In the genomic region with DNA sequence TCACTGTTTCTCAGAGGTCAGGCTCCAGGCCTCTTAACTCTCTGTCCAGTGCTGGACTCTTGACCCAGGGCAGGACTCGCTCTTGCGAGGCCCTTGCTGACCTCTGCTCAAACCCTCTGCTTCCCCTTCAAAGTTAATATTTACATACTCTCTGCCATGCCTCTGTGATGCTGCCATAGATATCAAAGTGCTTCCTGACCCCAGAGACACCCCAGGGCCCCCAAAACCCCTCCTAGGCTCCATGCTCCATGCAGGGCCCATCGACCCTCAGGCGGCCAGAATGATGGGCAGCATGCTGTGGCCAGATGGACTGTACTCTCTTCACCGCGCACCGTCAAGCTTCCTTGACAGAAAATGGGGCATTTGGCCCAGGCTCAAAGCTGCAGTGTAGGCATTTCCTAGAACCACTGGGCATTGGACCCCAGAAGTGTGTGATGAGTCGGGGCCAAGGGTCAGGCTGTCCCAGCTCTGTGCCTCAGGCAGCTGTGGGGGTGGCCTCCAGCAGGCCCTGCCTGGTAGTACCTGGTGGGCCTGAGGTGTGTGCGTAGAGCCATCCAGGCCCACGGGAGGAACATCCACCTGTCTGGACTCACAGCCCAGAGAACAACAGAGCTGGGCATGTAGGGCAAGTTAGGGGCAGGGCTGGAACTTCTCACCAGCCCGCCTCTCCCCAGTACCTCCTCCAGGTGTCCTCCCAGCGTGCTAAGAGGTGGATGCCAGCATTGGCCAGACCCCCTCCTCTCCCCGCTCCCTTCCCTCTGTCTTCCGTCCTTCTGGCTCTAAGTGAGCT, we compare ENCODE assay signal across 23 cellular contexts.
DNase-seq lines count a peak whose midpoint lies in the region; ATAC-seq, FAIRE-seq and TF ChIP-seq lines count a peak whose summit lies in the region.
"Had no signal": no experiment of that assay in that cellular context is flagged by ENCODE, and none has a peak within 500 bp of the region (broad histone marks: within the 10 kb centered on the region; RNA-seq: fewer than 3 reads in every experiment).

No MANE protein-coding gene starts in this region.

- H3K79me2 ChIP-seq in GM12878 (ENCODE audit: control insufficient read depth, insufficient read depth, low read length): no peaks in the 10 kb centered on the region

- H3K4me2 ChIP-seq in GM12878 (ENCODE audit: control insufficient read depth, insufficient read depth): no peak overlapping the region

- H3K9me3 Mint-ChIP-seq in activated CD8-positive, alpha-beta T cell treated with anti-CD3 and anti-CD28 coated beads, Interleukin-2, amount 10 ng/mL, durations not matched to agents 7 days and 5 days (ENCODE audit: insufficient read depth): no peaks in the 10 kb centered on the region
- H3K9me3 Mint-ChIP-seq in activated CD8-positive, alpha-beta T cell treated with anti-CD3 and anti-CD28 coated beads for 36 hours: no peaks in the 10 kb centered on the region
- H3K9me3 Mint-ChIP-seq: activated CD4-positive, alpha-beta T cell treated with anti-CD3 and anti-CD28 coated beads, Interleukin-2, amount 10 ng/mL, durations not matched to agents 24 days and 14 days; activated T-cell treated with anti-CD3 and anti-CD28 coated beads, Interleukin-2, amount 50 U/mL, for 4 hours; CD8-positive, alpha-beta memory T cell; stimulated activated naive CD8-positive, alpha-beta T cell treated with anti-CD3 and anti-CD28 coated beads, Interleukin-15, amount 100 ng/mL, for 72 hours had no signal

- no peaks in the 10 kb centered on the region for H3K4me1 ChIP-seq in GM12878 (ENCODE audit: control insufficient read depth, insufficient read depth, low read length)
- peaks cover 32 to 64% (median 52%) of the 10 kb centered on the region in 4 donors for H3K4me1 ChIP-seq in stomach
- H3K4me1 ChIP-seq: tibial artery had no signal

- H4K20me1 ChIP-seq in GM12878 (ENCODE audit: control insufficient read depth, insufficient read depth): no peaks in the 10 kb centered on the region

- TF ChIP-seq RAD21 in GM12878 (IDR thresholded peaks at IDR 0.05; ENCODE audit: insufficient read depth, low read depth, low read length): no peak

- TF ChIP-seq EP300 in GM12878 (IDR thresholded peaks at IDR 0.05; ENCODE audit: borderline replicate concordance in 1 of 2, control insufficient read depth in 1 of 2, low read depth in 2 of 2, low read length in 2 of 2): no peak
- TF ChIP-seq EP300 in stomach (IDR thresholded peaks at IDR 0.05): no peak

- H3K9me3 ChIP-seq in GM12878 (replicated peaks; ENCODE audit: control insufficient read depth, insufficient read depth, low read length) (no peaks in the 10 kb centered on the region), stomach (no peaks in the 10 kb centered on the region)
- H3K9me3 ChIP-seq: tibial artery had no signal

- TF ChIP-seq POLR2A in GM12878 (IDR thresholded peaks at IDR 0.05; ENCODE audit: low read depth, low read length): no peak
- no peak for TF ChIP-seq POLR2A in stomach (IDR thresholded peaks at IDR 0.05)

- no peaks in the 10 kb centered on the region; a peak in 1 of 4 replicates for H3K27me3 ChIP-seq in GM12878 (replicated peaks in 1 of 2; ENCODE audit: control insufficient read depth in 2 of 2, insufficient read depth in 2 of 2, low read length in 1 of 2)
- H3K27me3 ChIP-seq in stomach: no peaks in the 10 kb centered on the region
- H3K27me3 ChIP-seq: brain microvascular endothelial cell had no signal

- RAD21 ChIA-PET in GM12878 (lab: Charles Lee; ENCODE audit: unreplicated experiment): interaction anchor here (1.0 to 1.6 kb wide), 3 partner anchors 11 to 167 kb away, joined by 4 to 5 read pairs (median 4); no protein-coding TSS in a partner anchor

- POLR2A ChIA-PET in activated CD8-positive, alpha-beta T cell treated with anti-CD3 and anti-CD28 coated beads, Interleukin-2, amount 10 ng/mL, durations not matched to agents 7 days and 5 days (lab: Charles Lee): no interaction called here
- POLR2A ChIA-PET in activated CD8-positive, alpha-beta T cell treated with anti-CD3 and anti-CD28 coated beads for 36 hours (lab: Charles Lee): interaction anchor here (0.7 kb wide), 1 partner anchor 64 kb away, joined by 3 read pairs; no protein-coding TSS in a partner anchor
- POLR2A ChIA-PET in GM12878 (lab: Charles Lee): interaction anchor here (1.0 kb wide), 1 partner anchor 136 kb away, joined by 3 read pairs; no protein-coding TSS in a partner anchor

- H3K27ac ChIP-seq in GM12878 (ENCODE audit: control insufficient read depth, insufficient read depth) (no peak overlapping the region), stomach (peak overlapping the region; percentile 26 to 80 (median 67))
- H3K27ac ChIP-seq: brain microvascular endothelial cell, tibial artery had no signal

- intact Hi-C loops in activated CD8-positive, alpha-beta T cell treated with anti-CD3 and anti-CD28 coated beads for 36 hours (cut with micrococcal nuclease): no loop called here
- intact Hi-C loops in GM12878 (cut with micrococcal nuclease; ENCODE audit: unreplicated experiment) (no loop called here), stomach (cut with DNase I; ENCODE audit: low total_unique reads) (no loop called here), Right ventricle myocardium superior (cut with DNase I) (no loop called here)

- no peak overlapping the region for H3K9ac ChIP-seq in GM12878 (ENCODE audit: control insufficient read depth, insufficient read depth, low read length)

- H2AFZ ChIP-seq in GM12878 (ENCODE audit: control insufficient read depth, low read depth, low read length): no peak overlapping the region

- no peak overlapping the region for H3K4me3 ChIP-seq in GM12878
- no peak overlapping the region for H3K4me3 ChIP-seq in stomach
- H3K4me3 ChIP-seq: tibial artery had no signal

- H3K36me3 Mint-ChIP-seq in activated CD8-positive, alpha-beta T cell treated with anti-CD3 and anti-CD28 coated beads, Interleukin-2, amount 10 ng/mL, durations not matched to agents 7 days and 5 days (ENCODE audit: low read depth): no peaks in the 10 kb centered on the region
- no peaks in the 10 kb centered on the region for H3K36me3 Mint-ChIP-seq in activated CD8-positive, alpha-beta T cell treated with anti-CD3 and anti-CD28 coated beads for 36 hours (ENCODE audit: low read depth)
- H3K36me3 Mint-ChIP-seq: CD8-positive, alpha-beta memory T cell had no signal

- no peak for FAIRE-seq in GM12878 (lab: Jason Lieb, UNC)
- FAIRE-seq: G401.6 had no signal

- no peak overlapping the region for H3K27ac Mint-ChIP-seq in activated CD8-positive, alpha-beta T cell treated with anti-CD3 and anti-CD28 coated beads, Interleukin-2, amount 10 ng/mL, durations not matched to agents 7 days and 5 days
- no peak overlapping the region for H3K27ac Mint-ChIP-seq in activated CD8-positive, alpha-beta T cell treated with anti-CD3 and anti-CD28 coated beads for 36 hours
- H3K27ac Mint-ChIP-seq: activated CD4-positive, alpha-beta T cell treated with anti-CD3 and anti-CD28 coated beads, Interleukin-2, amount 10 ng/mL, durations not matched to agents 24 days and 14 days; CD8-positive, alpha-beta memory T cell; stimulated activated naive CD8-positive, alpha-beta T cell treated with anti-CD3 and anti-CD28 coated beads, Interleukin-15, amount 100 ng/mL, for 72 hours had no signal

- H3K4me1 Mint-ChIP-seq in activated CD8-positive, alpha-beta T cell treated with anti-CD3 and anti-CD28 coated beads, Interleukin-2, amount 10 ng/mL, durations not matched to agents 7 days and 5 days (ENCODE audit: low read depth): no peaks in the 10 kb centered on the region
- H3K4me1 Mint-ChIP-seq in activated CD8-positive, alpha-beta T cell treated with anti-CD3 and anti-CD28 coated beads for 36 hours (ENCODE audit: low read depth): no peaks in the 10 kb centered on the region
- H3K4me1 Mint-ChIP-seq: activated CD4-positive, alpha-beta T cell treated with anti-CD3 and anti-CD28 coated beads, Interleukin-2, amount 10 ng/mL, durations not matched to agents 24 days and 14 days; CD8-positive, alpha-beta memory T cell; stimulated activated naive CD8-positive, alpha-beta T cell treated with anti-CD3 and anti-CD28 coated beads, Interleukin-15, amount 100 ng/mL, for 72 hours had no signal

- ATAC-seq in activated CD8-positive, alpha-beta T cell treated with anti-CD3 and anti-CD28 coated beads, Interleukin-2, amount 10 ng/mL, durations not matched to agents 7 days and 5 days: peak; percentile 30
- ATAC-seq in activated CD8-positive, alpha-beta T cell treated with anti-CD3 and anti-CD28 coated beads for 36 hours: no peak
- ATAC-seq in GM12878 (peak; percentile 22), left lobe of liver (peak; percentile 51), Right ventricle myocardium superior (ENCODE audit: poor library complexity) (no peak)
- ATAC-seq: activated T-cell treated with anti-CD3 and anti-CD28 coated beads, Interleukin-2, amount 50 U/mL, for 4 hours; left cardiac atrium; stimulated activated naive CD8-positive, alpha-beta T cell treated with anti-CD3 and anti-CD28 coated beads, Interleukin-15, amount 100 ng/mL, for 72 hours had no signal

- no peak for DNase-seq in activated CD8-positive, alpha-beta T cell treated with anti-CD3 and anti-CD28 coated beads, Interleukin-2, amount 10 ng/mL, durations not matched to agents 7 days and 5 days
- DNase-seq in activated CD8-positive, alpha-beta T cell treated with anti-CD3 and anti-CD28 coated beads for 36 hours: no peak
- DNase-seq in GM12878 (ENCODE audit: low read depth, low spot score) (no peak), left lobe of liver (ENCODE audit: low spot score) (peak; percentile 91), stomach (no peak), NOMO-1 treated with dmso at 0.1 percent for 144 hours (lab: John Stamatoyannopoulos, UW; ENCODE audit: unreplicated experiment) (no peak), NCI-H2029 (lab: John Stamatoyannopoulos, UW) (no peak), Right ventricle myocardium superior (no peak)
- DNase-seq: activated CD4-positive, alpha-beta T cell treated with anti-CD3 and anti-CD28 coated beads, Interleukin-2, amount 10 ng/mL, durations not matched to agents 24 days and 14 days; activated T-cell treated with anti-CD3 and anti-CD28 coated beads, Interleukin-2, amount 50 U/mL, for 4 hours; AML-193; brain microvascular endothelial cell; CD8-positive, alpha-beta memory T cell; DMS153; head of caudate nucleus; left cardiac atrium; NCI-H1417 treated with DMSO at 0.1 percent for 48 hours; NCI-H2107; NCI-H446; NCI-H82; stimulated activated naive CD8-positive, alpha-beta T cell treated with anti-CD3 and anti-CD28 coated beads, Interleukin-15, amount 100 ng/mL, for 72 hours; tibial artery had no signal

- SMC1A ChIA-PET in GM12878 (lab: Charles Lee; ENCODE audit: uncharacterized antibody, unreplicated experiment): interaction anchor here (0.6 to 1.9 kb wide), 7 partner anchors 11 to 28 kb away, joined by 3 to 6 read pairs (median 4); no protein-coding TSS in a partner anchor

- H3K36me3 ChIP-seq in GM12878 (ENCODE audit: control insufficient read depth in 2 of 2, insufficient read depth in 2 of 2, low read length in 1 of 2) (no peaks in the 10 kb centered on the region), stomach (no peaks in the 10 kb centered on the region)
- H3K36me3 ChIP-seq: brain microvascular endothelial cell, tibial artery had no signal

- no peaks in the 10 kb centered on the region for H3K27me3 Mint-ChIP-seq in activated CD8-positive, alpha-beta T cell treated with anti-CD3 and anti-CD28 coated beads, Interleukin-2, amount 10 ng/mL, durations not matched to agents 7 days and 5 days (ENCODE audit: low read depth)
- H3K27me3 Mint-ChIP-seq in activated CD8-positive, alpha-beta T cell treated with anti-CD3 and anti-CD28 coated beads for 36 hours: no peaks in the 10 kb centered on the region

- WGBS in GM12878 (ENCODE audit: insufficient coverage, insufficient replicate concordance, low lambda C conversion rate, missing lambda C conversion rate): 40% methylated on average over 14 of the region's 14 CpGs
- WGBS in stomach, 5 donors: 55 to 72% (median 64%) methylated on average over 10 to 14 of the region's 14 CpGs

- in situ Hi-C loops in GM12878 (cut with MboI): no loop called here

- TF ChIP-seq CTCF in activated CD8-positive, alpha-beta T cell treated with anti-CD3 and anti-CD28 coated beads for 36 hours (IDR thresholded peaks at IDR 0.05): no peak
- TF ChIP-seq CTCF in GM12878 (IDR thresholded peaks at IDR 0.05 in 2 of 3, conservative IDR thresholded peaks at IDR 0.05 in 1 of 3; ENCODE audit: control insufficient read depth in 2 of 3, extremely low read depth in 1 of 3, insufficient read depth in 1 of 3, low read depth in 3 of 3, low read length in 3 of 3) (no peak), stomach (IDR thresholded peaks at IDR 0.05) (no peak)

- CTCF ChIA-PET in activated CD8-positive, alpha-beta T cell treated with anti-CD3 and anti-CD28 coated beads, Interleukin-2, amount 10 ng/mL, durations not matched to agents 7 days and 5 days (lab: Charles Lee): no interaction called here
- CTCF ChIA-PET in activated CD8-positive, alpha-beta T cell treated with anti-CD3 and anti-CD28 coated beads for 36 hours (lab: Charles Lee): interaction anchor here (1.6 kb wide), 1 partner anchor 168 kb away, joined by 3 read pairs; no protein-coding TSS in a partner anchor
- CTCF ChIA-PET in GM12878 (lab: Yijun Ruan, JAX): interaction anchor here (1.1 kb wide), 2 partner anchors 40 to 92 kb away, joined by 3 to 4 read pairs; no protein-coding TSS in a partner anchor

- BruUV-seq in GM12878 (replicated peaks; lab: Mats Ljungman, UMichigan): no TSS peak

- no peak overlapping the region for H3K4me3 Mint-ChIP-seq in activated CD8-positive, alpha-beta T cell treated with anti-CD3 and anti-CD28 coated beads, Interleukin-2, amount 10 ng/mL, durations not matched to agents 7 days and 5 days
- no peak overlapping the region for H3K4me3 Mint-ChIP-seq in activated CD8-positive, alpha-beta T cell treated with anti-CD3 and anti-CD28 coated beads for 36 hours
- H3K4me3 Mint-ChIP-seq: activated CD4-positive, alpha-beta T cell treated with anti-CD3 and anti-CD28 coated beads, Interleukin-2, amount 10 ng/mL, durations not matched to agents 24 days and 14 days; activated T-cell treated with anti-CD3 and anti-CD28 coated beads, Interleukin-2, amount 50 U/mL, for 4 hours; CD8-positive, alpha-beta memory T cell; stimulated activated naive CD8-positive, alpha-beta T cell treated with anti-CD3 and anti-CD28 coated beads, Interleukin-15, amount 100 ng/mL, for 72 hours had no signal

Comparison
In these comparisons a context has a peak if more than half of its experiments do, and no peak if none do; other contexts are left out.
1. ATAC-seq: peak in activated CD8-positive, alpha-beta T cell treated with anti-CD3 and anti-CD28 coated beads, Interleukin-2, amount 10 ng/mL, durations not matched to agents 7 days and 5 days (single experiment), GM12878 (single experiment) and left lobe of liver (single experiment); none in activated CD8-positive, alpha-beta T cell treated with anti-CD3 and anti-CD28 coated beads for 36 hours (single experiment) and Right ventricle myocardium superior (single experiment).